ENCODE assay signal across 8 cellular contexts in the genomic region with DNA sequence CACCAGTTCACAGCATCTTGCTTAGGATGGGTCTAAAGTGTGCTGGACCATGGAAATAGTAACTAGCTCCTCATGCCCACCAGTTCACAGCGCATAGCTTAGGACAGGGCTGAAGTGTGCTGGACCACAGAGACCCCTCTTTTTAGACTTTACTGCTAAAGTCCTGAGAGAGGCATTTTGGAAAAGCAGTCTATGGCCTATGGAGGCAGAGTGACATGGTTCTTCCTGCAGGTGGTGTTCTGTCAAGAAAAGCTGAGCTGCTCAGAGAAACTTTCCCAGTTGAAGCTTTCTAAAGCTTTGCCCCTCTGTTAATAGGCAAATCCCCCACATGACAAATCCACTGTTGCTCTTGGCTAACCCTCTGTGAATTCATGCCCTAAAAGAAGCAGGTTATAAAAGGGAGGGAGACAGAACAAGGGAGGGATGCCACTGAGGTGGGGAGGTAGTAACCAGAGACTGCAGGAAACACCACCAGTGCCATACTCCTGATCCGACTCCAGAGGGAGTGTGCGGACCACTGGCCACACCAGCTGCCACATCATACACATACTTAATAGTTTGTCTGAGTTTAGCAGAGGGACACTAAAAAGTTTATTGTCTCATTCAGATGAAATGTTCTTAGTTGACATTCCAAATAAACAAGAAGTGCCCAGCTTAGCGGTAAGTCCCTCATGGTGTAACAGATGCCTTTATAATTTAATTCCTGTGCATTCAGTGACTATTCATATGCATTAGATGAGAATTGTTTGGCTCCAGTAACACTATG.
A peak's percentile ranks its signal among the peaks of the same experiment; 100 is the strongest.
DNase-seq lines count a peak whose midpoint lies in the region; ATAC-seq and TF ChIP-seq lines count a peak whose summit lies in the region.

No MANE protein-coding gene starts in this region.

- no peaks in the 10 kb centered on the region for H3K36me3 ChIP-seq in tibial artery

- H2BK15ac ChIP-seq in H9 (ENCODE audit: low read depth, low read length), result no peak overlapping the region

- H3T11ph ChIP-seq in H9 (ENCODE audit: low read length), result no peak overlapping the region

- peaks cover 11 to 12% of the 10 kb centered on the region in 2 experiments for H3K4me1 Mint-ChIP-seq in H9

- no peaks in the 10 kb centered on the region for H3K23me2 ChIP-seq in H9 (ENCODE audit: insufficient read length, low read depth, low read length, poor library complexity, severe bottlenecking)

- H3K27ac ChIP-seq in H9 (ENCODE audit: insufficient read length, low read depth, low read length) (no peak overlapping the region), tibial artery (no peak overlapping the region)

- no peak overlapping the region for H4K5ac ChIP-seq in H9 (ENCODE audit: insufficient read length, low read depth, low read length)

- H3K14ac ChIP-seq in H9 (ENCODE audit: insufficient read depth, low read length), result no peak overlapping the region

- peak overlapping the region; percentile 72 for H2AFZ ChIP-seq in H9 (ENCODE audit: low read length)

- no peak overlapping the region for H3K27ac Mint-ChIP-seq in H9

- H3K36me3 Mint-ChIP-seq in H9 (ENCODE audit: insufficient read depth in 1 of 3, low read depth in 3 of 3), result no peaks in the 10 kb centered on the region; a peak in 1 of 7 replicates

- no peak for ATAC-seq in HG02884 (IDR thresholded peaks at IDR 0.05; ENCODE audit: unreplicated experiment)
- ATAC-seq in GM21576 (IDR thresholded peaks at IDR 0.05; ENCODE audit: unreplicated experiment), result no peak

- H3K4me2 ChIP-seq in H9 (ENCODE audit: insufficient read depth, insufficient read length, low read length), result no peak overlapping the region

- WGBS in H9 (ENCODE audit: extremely low coverage, insufficient read length, low lambda C conversion rate), result no CpG with 5 or more reads among the region's 4 CpGs

- no peak overlapping the region for H2AK5ac ChIP-seq in H9 (ENCODE audit: insufficient read length, low read length)

- H4K91ac ChIP-seq in H9 (ENCODE audit: insufficient read length, low read depth, low read length), result no peak overlapping the region

- peaks cover 8% of the 10 kb centered on the region for H3K27me3 Mint-ChIP-seq in H9 (ENCODE audit: low read depth)

- H3K4me1 ChIP-seq in H9 (ENCODE audit: insufficient read depth, low read length) (no peaks in the 10 kb centered on the region), tibial artery (no peaks in the 10 kb centered on the region)

- no peak overlapping the region for H3K18ac ChIP-seq in H9 (ENCODE audit: insufficient read length, low read depth, low read length)

- no peaks in the 10 kb centered on the region for H3K79me1 ChIP-seq in H9 (ENCODE audit: insufficient read depth, low read depth, low read length, poor library complexity, severe bottlenecking)

- H3K23ac ChIP-seq in H9 (ENCODE audit: insufficient read length, low read depth, low read length), result no peak overlapping the region

- no peaks in the 10 kb centered on the region for H3K9me3 ChIP-seq in H9 (ENCODE audit: control insufficient read depth, low read depth, low read length)
- no peaks in the 10 kb centered on the region for H3K9me3 ChIP-seq in tibial artery

- no peaks in the 10 kb centered on the region for H4K20me1 ChIP-seq in H9 (ENCODE audit: control insufficient read depth, insufficient read depth, insufficient read length)

- H3K4me3 ChIP-seq in tibial artery, result no peak overlapping the region

- no peaks in the 10 kb centered on the region for H3K9me3 Mint-ChIP-seq in H9

- H4K8ac ChIP-seq in H9 (replicated peaks; ENCODE audit: insufficient read length, low read depth, low read length), result no peak overlapping the region

- H3K4ac ChIP-seq in H9 (ENCODE audit: low read depth, low read length), result no peak overlapping the region

- no peak overlapping the region for H3K56ac ChIP-seq in H9 (ENCODE audit: insufficient read length, low read depth, low read length)

- H3K4me3 Mint-ChIP-seq in H9, result no peak overlapping the region

- intact Hi-C loops in tibial artery (cut with DNase I; ENCODE audit: low total_unique reads), result no loop called here

- no peak overlapping the region for H2BK120ac ChIP-seq in H9 (ENCODE audit: low read depth, low read length, poor library complexity, severe bottlenecking)

- peak; percentile 77 for TF ChIP-seq CTCF in AG09319 (IDR thresholded peaks at IDR 0.05; ENCODE audit: low read depth, low read length)
- peak; percentile 75 for TF ChIP-seq CTCF in H9 (conservative IDR thresholded peaks at IDR 0.05)
- TF ChIP-seq CTCF in tibial artery (IDR thresholded peaks at IDR 0.05), result no peak

- H3K27me3 ChIP-seq in H9 (ENCODE audit: insufficient read depth, low read length), result no peaks in the 10 kb centered on the region
- H3K27me3 ChIP-seq in tibial artery, result no peaks in the 10 kb centered on the region

- H3K79me2 ChIP-seq in H9 (ENCODE audit: insufficient read depth, low read length), result no peaks in the 10 kb centered on the region

- no peak overlapping the region for H3K9ac ChIP-seq in H9 (ENCODE audit: extremely low read depth, insufficient read length, low read length)

- H2BK20ac ChIP-seq in H9 (ENCODE audit: low read depth, low read length, poor library complexity, severe bottlenecking), result no peak overlapping the region

- H2BK5ac ChIP-seq in H9 (ENCODE audit: insufficient read length, low read length), result no peak overlapping the region

- DNase-seq in AG09319 (ENCODE audit: extremely low read depth, low read depth), result no peak
- peak; percentile 61 for DNase-seq in H9
- peak; percentile 25 for DNase-seq in SW480 (ENCODE audit: low spot score)
- DNase-seq in iris pigment epithelial cell (ENCODE audit: low read depth), result peak; percentile 43
- DNase-seq in tibial artery, result no peak
- DNase-seq in activated gamma-delta T cell treated with Interleukin-2 at 50 U/mL for 16 hours, result no peak

- H2BK12ac ChIP-seq in H9 (ENCODE audit: insufficient read length, low read depth, low read length), result no peak overlapping the region

Comparison
In these comparisons a context has a peak if more than half of its experiments do, and no peak if none do; other contexts are left out.
1. DNase-seq: peak in H9 (single experiment), SW480 (single experiment) and iris pigment epithelial cell (single experiment); none in AG09319 (single experiment), tibial artery (0 of 2) and activated gamma-delta T cell treated with Interleukin-2 at 50 U/mL for 16 hours (single experiment).
2. CTCF ChIP-seq: peak in AG09319 (single experiment) and H9 (single experiment); none in tibial artery (0 of 2).